Comparison of ENCODE assay signal across 19 cellular contexts in the genomic region with DNA sequence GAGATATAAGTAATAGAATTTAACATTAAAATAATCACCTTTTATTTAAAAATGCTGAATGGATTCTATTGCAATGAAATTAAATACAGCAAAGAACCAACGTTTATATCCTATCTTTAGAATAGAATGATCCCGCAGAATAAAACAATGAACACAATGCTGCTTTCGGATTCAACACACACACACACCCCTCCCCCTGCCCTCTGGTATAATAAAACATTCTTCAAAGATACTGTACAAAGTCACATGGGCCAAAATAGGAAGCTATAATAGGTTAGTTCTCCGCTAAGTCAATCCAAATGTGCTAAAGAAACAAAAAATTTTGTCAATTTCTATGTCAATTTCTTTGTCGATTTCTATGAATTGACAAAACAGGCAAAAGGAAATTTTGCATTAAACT.
"Had no signal": no experiment of that assay in that cellular context is flagged by ENCODE, and none has a peak within 500 bp of the region (broad histone marks: within the 10 kb centered on the region; RNA-seq: fewer than 3 reads in every experiment).

No MANE protein-coding gene starts in this region.

- H3K4me3 Mint-ChIP-seq: endodermal cell had no signal

- H3K27ac ChIP-seq: foreskin keratinocyte, hepatocyte, right atrium auricular region, thoracic aorta, transverse colon had no signal

- H3K27me3 Mint-ChIP-seq: naive B cell had no signal

- H3K36me3 ChIP-seq: thoracic aorta had no signal

- H3K9me3 ChIP-seq: neutrophil, right atrium auricular region, thoracic aorta, transverse colon had no signal

- H3K27me3 ChIP-seq: foreskin keratinocyte, hepatocyte, neutrophil, right atrium auricular region, transverse colon had no signal

- ATAC-seq: foreskin keratinocyte, left cardiac atrium, left ventricle myocardium superior had no signal

- H3K4me3 ChIP-seq: hepatocyte, lung, right atrium auricular region, thoracic aorta, transverse colon had no signal

- H3K9me3 Mint-ChIP-seq: endodermal cell, naive B cell had no signal

- DNase-seq: endodermal cell; erythroblast; foreskin keratinocyte; head of caudate nucleus; kidney; left cardiac atrium; left ventricle myocardium superior; mesendoderm; naive B cell; small intestine; stimulated activated CD4-positive, alpha-beta T cell treated with anti-CD3 and anti-CD28 coated beads, Interleukin-12 subunit alpha, Interleukin-12 subunit beta, amount 100 ng/mL, for 4 hours; stimulated activated CD4-positive, alpha-beta T cell treated with anti-CD3 and anti-CD28 coated beads, Interleukin-2, amount 100 ng/mL, for 48 hours; stimulated activated naive CD4-positive, alpha-beta T cell treated with Interleukin-2 at 50 U/mL for 16 hours; transverse colon had no signal

- H3K27ac Mint-ChIP-seq: endodermal cell had no signal
